In genomic region chr15:42215854-42216829, GRCh38 we compare ENCODE assay signal across 14 cellular contexts. TPM values are rescaled to one million over a fixed set of nuclear protein-coding genes. Genes with fewer than 3 reads are reported as not detected.
A peak's percentile ranks its signal among the peaks of the same experiment; 100 is the strongest.
DNase-seq lines count a peak whose midpoint lies in the region; ATAC-seq and TF ChIP-seq lines count a peak whose summit lies in the region.
"Had no signal": no experiment of that assay in that cellular context is flagged by ENCODE, and none has a peak within 500 bp of the region (broad histone marks: within the 10 kb centered on the region; RNA-seq: fewer than 3 reads in every experiment).

No MANE protein-coding gene starts in this region.

- TF ChIP-seq RAD21 in neural cell (conservative IDR thresholded peaks at IDR 0.05), result no peak

- no peak overlapping the region for H2AFZ ChIP-seq in neural cell (ENCODE audit: low read depth, low read length)

- H4K20me1 ChIP-seq in neural cell (ENCODE audit: insufficient read depth), result no peaks in the 10 kb centered on the region

- peak overlapping the region; percentile 59 for H3K27ac Mint-ChIP-seq in activated naive CD4-positive, alpha-beta T cell treated with anti-CD3 and anti-CD28 coated beads for 36 hours
- peak overlapping the region; percentile 57 for H3K27ac Mint-ChIP-seq in activated naive CD8-positive, alpha-beta T cell treated with anti-CD3 and anti-CD28 coated beads, Interleukin-2, amount 50 U/mL, for 24 hours
- H3K27ac Mint-ChIP-seq: dendritic cell treated with granulocyte-macrophage colony-stimulating factor and Interleukin-4, amounts not matched to agents 40 ng/mL and 50 ng/mL, for 4 days had no signal

- no peaks in the 10 kb centered on the region for H3K9me3 Mint-ChIP-seq in activated naive CD4-positive, alpha-beta T cell treated with anti-CD3 and anti-CD28 coated beads for 36 hours
- no peaks in the 10 kb centered on the region for H3K9me3 Mint-ChIP-seq in activated naive CD8-positive, alpha-beta T cell treated with anti-CD3 and anti-CD28 coated beads, Interleukin-2, amount 50 U/mL, for 24 hours
- H3K9me3 Mint-ChIP-seq: dendritic cell treated with granulocyte-macrophage colony-stimulating factor and Interleukin-4, amounts not matched to agents 40 ng/mL and 50 ng/mL, for 4 days had no signal

- no peak for TF ChIP-seq POLR2A in NB4 (IDR thresholded peaks at IDR 0.05; ENCODE audit: extremely low read depth, insufficient read length)

- peaks cover 9% of the 10 kb centered on the region for H3K36me3 ChIP-seq in neural cell (ENCODE audit: insufficient read depth, low read length)

- DNase-seq in activated naive CD4-positive, alpha-beta T cell treated with anti-CD3 and anti-CD28 coated beads for 36 hours, result no peak
- no peak for DNase-seq in activated naive CD4-positive, alpha-beta T cell treated with anti-CD3 and anti-CD28 coated beads, Interleukin-2, amount 50 U/mL, for 16 hours
- peak; percentile 16 for DNase-seq in NB4 (ENCODE audit: low read depth)
- DNase-seq in activated naive CD8-positive, alpha-beta T cell treated with anti-CD3 and anti-CD28 coated beads, Interleukin-2, amount 50 U/mL, for 24 hours, result no peak
- no peak for DNase-seq in AG08395 (ENCODE audit: low spot score)
- DNase-seq: C1 segment of cervical spinal cord, heart right ventricle, psoas muscle, substantia nigra had no signal

- H3K4me1 Mint-ChIP-seq in activated naive CD4-positive, alpha-beta T cell treated with anti-CD3 and anti-CD28 coated beads for 36 hours (ENCODE audit: low read depth), result peaks cover 30% of the 10 kb centered on the region
- peaks cover 15% of the 10 kb centered on the region for H3K4me1 Mint-ChIP-seq in activated naive CD8-positive, alpha-beta T cell treated with anti-CD3 and anti-CD28 coated beads, Interleukin-2, amount 50 U/mL, for 24 hours

- no peaks in the 10 kb centered on the region for H3K79me2 ChIP-seq in neural cell (replicated peaks; ENCODE audit: insufficient read depth, low read length)

- no peak overlapping the region for H3K9ac ChIP-seq in neural cell (ENCODE audit: low read length)
- H3K9ac ChIP-seq: KMS-11 had no signal

- H3K27me3 Mint-ChIP-seq in activated naive CD4-positive, alpha-beta T cell treated with anti-CD3 and anti-CD28 coated beads for 36 hours (ENCODE audit: low read depth), result no peaks in the 10 kb centered on the region
- no peaks in the 10 kb centered on the region for H3K27me3 Mint-ChIP-seq in activated naive CD8-positive, alpha-beta T cell treated with anti-CD3 and anti-CD28 coated beads, Interleukin-2, amount 50 U/mL, for 24 hours
- H3K27me3 Mint-ChIP-seq: dendritic cell treated with granulocyte-macrophage colony-stimulating factor and Interleukin-4, amounts not matched to agents 40 ng/mL and 50 ng/mL, for 4 days had no signal

- H3K27me3 ChIP-seq in neural cell (ENCODE audit: insufficient read depth, low read depth, low read length), result no peaks in the 10 kb centered on the region
- H3K27me3 ChIP-seq: heart right ventricle had no signal

- no peaks in the 10 kb centered on the region for H3K9me3 ChIP-seq in neural cell (ENCODE audit: low read length)
- H3K9me3 ChIP-seq: heart right ventricle, psoas muscle had no signal

- TF ChIP-seq CTCF in NB4 (IDR thresholded peaks at IDR 0.05; ENCODE audit: low read depth, low read length), result no peak
- no peak for TF ChIP-seq CTCF in neural cell (IDR thresholded peaks at IDR 0.05; ENCODE audit: poor library complexity, severe bottlenecking)

- peaks cover 24% of the 10 kb centered on the region for H3K36me3 Mint-ChIP-seq in activated naive CD4-positive, alpha-beta T cell treated with anti-CD3 and anti-CD28 coated beads for 36 hours (ENCODE audit: low read depth)
- peaks cover 38% of the 10 kb centered on the region for H3K36me3 Mint-ChIP-seq in activated naive CD8-positive, alpha-beta T cell treated with anti-CD3 and anti-CD28 coated beads, Interleukin-2, amount 50 U/mL, for 24 hours (ENCODE audit: low read depth)

- CTCF ChIA-PET in activated naive CD4-positive, alpha-beta T cell treated with anti-CD3 and anti-CD28 coated beads for 36 hours (lab: Charles Lee), result no interaction called here

- peak; percentile 28 for ATAC-seq in activated naive CD8-positive, alpha-beta T cell treated with anti-CD3 and anti-CD28 coated beads, Interleukin-2, amount 50 U/mL, for 24 hours
- no peak for ATAC-seq in GM21723 (IDR thresholded peaks at IDR 0.05; ENCODE audit: unreplicated experiment)
- no peak for ATAC-seq in GM19328 (IDR thresholded peaks at IDR 0.05; ENCODE audit: unreplicated experiment)
- ATAC-seq: psoas muscle had no signal

- H3K4me3 Mint-ChIP-seq in activated naive CD4-positive, alpha-beta T cell treated with anti-CD3 and anti-CD28 coated beads for 36 hours, result no peak overlapping the region
- H3K4me3 Mint-ChIP-seq in activated naive CD8-positive, alpha-beta T cell treated with anti-CD3 and anti-CD28 coated beads, Interleukin-2, amount 50 U/mL, for 24 hours, result no peak overlapping the region
- H3K4me3 Mint-ChIP-seq: dendritic cell treated with granulocyte-macrophage colony-stimulating factor and Interleukin-4, amounts not matched to agents 40 ng/mL and 50 ng/mL, for 4 days had no signal

- TF ChIP-seq EP300 in neural cell (conservative IDR thresholded peaks at IDR 0.05; ENCODE audit: poor library complexity, severe bottlenecking), result peak; percentile 91

- intact Hi-C loops in activated naive CD4-positive, alpha-beta T cell treated with anti-CD3 and anti-CD28 coated beads for 36 hours (cut with micrococcal nuclease), result loop anchor here (1.0 to 5.0 kb wide), 2 partner anchors 23 to 256 kb away; no protein-coding TSS in a partner anchor

- H3K4me3 ChIP-seq in NB4 (ENCODE audit: low read depth, low read length) (no peak overlapping the region), neural cell (ENCODE audit: low read length) (no peak overlapping the region)
- H3K4me3 ChIP-seq: heart right ventricle, psoas muscle had no signal

- no peaks in the 10 kb centered on the region for H3F3A ChIP-seq in neural cell (ENCODE audit: insufficient read depth, low read length, poor library complexity, severe bottlenecking)

- H3K9me2 ChIP-seq in neural cell (ENCODE audit: insufficient read depth, low read length), result no peaks in the 10 kb centered on the region

- no peak overlapping the region for H3K4me2 ChIP-seq in neural cell (ENCODE audit: low read length)
- H3K4me2 ChIP-seq: KMS-11 had no signal

- no peak overlapping the region for H3K27ac ChIP-seq in neural cell (ENCODE audit: low read length)
- H3K27ac ChIP-seq: KMS-11, psoas muscle had no signal

TF ChIP-seq in neural cell, 6 proteins besides CTCF, POLR2A, EP300 and RAD21:
- TF ChIP-seq TAF1 (IDR thresholded peaks at IDR 0.05; ENCODE audit: low read depth), result no peak
- peak; percentile 82 for TF ChIP-seq POLR2AphosphoS5 (IDR thresholded peaks at IDR 0.05)

RNA-seq across cellular contexts. Expression of gene VPS39, which starts 8.0 kb away (rescaled TPM):
- total RNA-seq in activated naive CD4-positive, alpha-beta T cell treated with anti-CD3 and anti-CD28 coated beads for 36 hours, result 10 to 100 TPM; 58.9 to 60.7 TPM
- polyA plus RNA-seq in neural cell, result 59.9 and 73.5 TPM in 2 replicates
- polyA minus RNA-seq in neural cell, result 91.3 and 107 TPM in 2 replicates

RNA-seq across cellular contexts. Expression of gene GANC, which starts 56.9 kb away (rescaled TPM):
- total RNA-seq in activated naive CD4-positive, alpha-beta T cell treated with anti-CD3 and anti-CD28 coated beads for 36 hours, result 10 to 100 TPM; 27.4 to 27.7 TPM
- 5.3 and 6.0 TPM in 2 replicates for polyA plus RNA-seq in neural cell
- 8.9 and 11.0 TPM in 2 replicates for polyA minus RNA-seq in neural cell

RNA-seq across cellular contexts. Expression of gene TMEM87A, which starts 57.1 kb away (rescaled TPM):
- 10 to 100 TPM; 26.6 to 28.4 TPM for total RNA-seq in activated naive CD4-positive, alpha-beta T cell treated with anti-CD3 and anti-CD28 coated beads for 36 hours
- 50.4 and 53.3 TPM in 2 replicates for polyA plus RNA-seq in neural cell
- polyA minus RNA-seq in neural cell, result 76.8 and 87.4 TPM in 2 replicates

RNA-seq across cellular contexts. Expression of gene PLA2G4F, which starts 59.7 kb away (rescaled TPM):
- not detected for total RNA-seq in activated naive CD4-positive, alpha-beta T cell treated with anti-CD3 and anti-CD28 coated beads for 36 hours
- not detected in 2 replicates for polyA plus RNA-seq in neural cell
- not detected in 2 replicates for polyA minus RNA-seq in neural cell
